Comparison of ENCODE assay signal across 8 cellular contexts in genomic region chr15:90031231-90031791, GRCh38. TPM values are rescaled to one million over a fixed set of nuclear protein-coding genes. Genes with fewer than 3 reads are reported as not detected.
A peak's percentile ranks its signal among the peaks of the same experiment; 100 is the strongest.
DNase-seq lines count a peak whose midpoint lies in the region; ATAC-seq and TF ChIP-seq lines count a peak whose summit lies in the region.

No MANE protein-coding gene starts in this region.

- H3K14ac ChIP-seq in IMR-90 (replicated peaks; ENCODE audit: low read depth, low read length), result no peak overlapping the region

- H3K4me1 ChIP-seq in IMR-90 (ENCODE audit: control insufficient read depth, insufficient read depth, low read length) (peaks cover 17% of the 10 kb centered on the region), adipocyte (ENCODE audit: control insufficient read depth, insufficient read depth, low read length) (peaks cover 19% of the 10 kb centered on the region), uterus (peaks cover 0 to 5% of the 10 kb centered on the region in 2 donors)

- TF ChIP-seq RAD21 in IMR-90 (IDR thresholded peaks at IDR 0.05; ENCODE audit: low read length), result no peak

- H2BK5ac ChIP-seq in IMR-90 (ENCODE audit: low read depth, low read length, poor library complexity, severe bottlenecking), result no peak overlapping the region

- no peak overlapping the region for H2BK20ac ChIP-seq in IMR-90 (ENCODE audit: low read depth, low read length)

- H3K9ac ChIP-seq in IMR-90 (ENCODE audit: low read depth, low read length), result no peak overlapping the region
- no peak overlapping the region for H3K9ac ChIP-seq in adipocyte (ENCODE audit: low read length)

- dilution Hi-C loops in IMR-90 (cut with HindIII; ENCODE audit: low sequenced_read_pairs, unreplicated experiment), result no loop called here

- no peak overlapping the region for H3K56ac ChIP-seq in IMR-90 (ENCODE audit: extremely low read depth, insufficient read depth, low read length)

- TF ChIP-seq POLR2A in IMR-90 (IDR thresholded peaks at IDR 0.05; ENCODE audit: low read depth, low read length) (no peak), uterus (IDR thresholded peaks at IDR 0.05) (no peak)

- H3K27ac ChIP-seq in IMR-90 (ENCODE audit: insufficient read depth, low read length), result no peak overlapping the region
- H3K27ac ChIP-seq in uterus, result no peak overlapping the region

- peak; percentile 89 for ATAC-seq in GM21515 (IDR thresholded peaks at IDR 0.05; ENCODE audit: unreplicated experiment)
- ATAC-seq in IMR-90 (ENCODE audit: low read depth), result no peak; the same call in 1 of the 2 replicates
- peak; percentile 59 to 66 for ATAC-seq in naive B cell (ENCODE audit: low read depth in 2 of 2)

- WGBS in IMR-90 (ENCODE audit: extremely low coverage in 2 of 2, insufficient read length in 1 of 2), 2 experiments, result 17% methylated on average over 1 of the region's 8 CpGs; no CpG with 5 or more reads in 1 of the 2 experiments

- H2AFZ ChIP-seq in IMR-90 (replicated peaks; ENCODE audit: low read length, poor library complexity), result peak overlapping the region; percentile 8

- no peaks in the 10 kb centered on the region for H3K27me3 Mint-ChIP-seq in naive B cell

- peaks cover 44 to 54% (median 45%) of the 10 kb centered on the region in 3 donors for H3K4me1 Mint-ChIP-seq in naive B cell

- peaks cover 25% of the 10 kb centered on the region for H3K9me1 ChIP-seq in IMR-90 (ENCODE audit: insufficient read depth, low read length)

- no peak overlapping the region for H3K23ac ChIP-seq in IMR-90 (ENCODE audit: low read depth, low read length)

- H3K4ac ChIP-seq in IMR-90 (ENCODE audit: low read depth, low read length), result no peak overlapping the region

- H4K8ac ChIP-seq in IMR-90 (ENCODE audit: low read depth in 2 of 2, low read length in 2 of 2), result peak overlapping the region in 1 of 2 experiments; percentile 27; a peak in 1 of 4 replicates

- H3K36me3 ChIP-seq in IMR-90 (ENCODE audit: control insufficient read depth, insufficient read depth, low read length) (peaks cover 1% of the 10 kb centered on the region; the same call in 1 of the 2 replicates), adipocyte (ENCODE audit: control insufficient read depth, insufficient read depth, low read length, severe bottlenecking) (no peaks in the 10 kb centered on the region), uterus (no peaks in the 10 kb centered on the region)

- no peak overlapping the region for H2AK9ac ChIP-seq in IMR-90 (replicated peaks; ENCODE audit: low read depth, low read length, poor library complexity)

- CTCF ChIA-PET in IMR-90 (lab: Yijun Ruan, JAX), result no interaction called here

- DNase-seq in GM13977 (ENCODE audit: low spot score) (peak; percentile 83), IMR-90 (peak; percentile 11), adipocyte (ENCODE audit: low read depth) (no peak), naive B cell (peak; percentile 20), NCI-H187 treated with DMSO at 0.1 percent for 48 hours (lab: John Stamatoyannopoulos, UW) (no peak), uterus (no peak), NCI-H146 (lab: John Stamatoyannopoulos, UW) (no peak)

- H3K27ac Mint-ChIP-seq in naive B cell, result peak overlapping the region in 5 of 6 donors; percentile 19 to 86 (median 49)

- no peak overlapping the region for H3K4me2 ChIP-seq in IMR-90 (ENCODE audit: low read depth, low read length)

- no peak overlapping the region for H2BK15ac ChIP-seq in IMR-90 (ENCODE audit: low read depth, low read length)

- H3K4me3 ChIP-seq in IMR-90 (ENCODE audit: insufficient read depth, low read depth, low read length) (no peak overlapping the region), adipocyte (ENCODE audit: low read length) (peak overlapping the region; percentile 45), uterus (no peak overlapping the region)

- POLR2A ChIA-PET in IMR-90 (lab: Charles Lee; ENCODE audit: unreplicated experiment), result no interaction called here

- H3K9me3 ChIP-seq in IMR-90 (ENCODE audit: control insufficient read depth, insufficient read depth, low read length) (no peaks in the 10 kb centered on the region), adipocyte (ENCODE audit: control insufficient read depth, low read length) (no peaks in the 10 kb centered on the region), uterus (no peaks in the 10 kb centered on the region)

- H4K91ac ChIP-seq in IMR-90 (ENCODE audit: insufficient read depth, low read depth, low read length), result no peak overlapping the region

- peaks cover 0 to 7% of the 10 kb centered on the region in 2 donors for H3K36me3 Mint-ChIP-seq in naive B cell

- intact Hi-C loops in IMR-90 (cut with micrococcal nuclease) (no loop called here), uterus (cut with DNase I; ENCODE audit: low total_unique reads) (no loop called here)

- peaks cover under 1% of the 10 kb centered on the region; the same call in 1 of the 2 replicates for H4K20me1 ChIP-seq in IMR-90 (ENCODE audit: insufficient read depth, low read length)

- H3K4me3 Mint-ChIP-seq in naive B cell, result peak overlapping the region; percentile 38 to 85 (median 70)

- H3K27me3 ChIP-seq in IMR-90 (ENCODE audit: control insufficient read depth, insufficient read depth, low read length), result no peaks in the 10 kb centered on the region
- H3K27me3 ChIP-seq in adipocyte (replicated peaks; ENCODE audit: control insufficient read depth, insufficient read depth, low read length), result no peaks in the 10 kb centered on the region
- no peaks in the 10 kb centered on the region for H3K27me3 ChIP-seq in uterus

- no peak overlapping the region for H2AK5ac ChIP-seq in IMR-90 (ENCODE audit: low read depth, low read length)

- TF ChIP-seq CTCF in GM13977 (IDR thresholded peaks at IDR 0.05; ENCODE audit: extremely low read depth, insufficient read depth, missing control alignments), result no peak
- no peak for TF ChIP-seq CTCF in IMR-90 (conservative IDR thresholded peaks at IDR 0.05; ENCODE audit: low read depth, low read length)
- no peak for TF ChIP-seq CTCF in uterus (IDR thresholded peaks at IDR 0.05)

- no TSS peak for BruUV-seq in IMR-90 (replicated peaks; lab: Mats Ljungman, UMichigan)

- no peak overlapping the region for H3K18ac ChIP-seq in IMR-90 (ENCODE audit: low read depth, low read length)

- H3K9me3 Mint-ChIP-seq in naive B cell, result peaks cover 0 to 5% (median 0%) of the 10 kb centered on the region in 7 donors

- H4K5ac ChIP-seq in IMR-90 (ENCODE audit: low read depth, low read length), result no peak overlapping the region

- in situ Hi-C loops in GM13977 (cut with MboI; ENCODE audit: low pct_unique_long_range_greater_than_20kb, low sequenced_read_pairs, unreplicated experiment), result no loop called here
- in situ Hi-C loops in IMR-90 (cut with MboI; ENCODE audit: low sequenced_read_pairs), result no loop called here

- no peak overlapping the region for H2BK120ac ChIP-seq in IMR-90 (ENCODE audit: low read depth, low read length)

- peaks cover 30 to 67% of the 10 kb centered on the region in 2 experiments for H3K79me1 ChIP-seq in IMR-90 (ENCODE audit: low read depth in 1 of 2, low read length in 2 of 2)

TF ChIP-seq in IMR-90, 13 proteins besides CTCF, POLR2A, EP300 and RAD21:
- TF ChIP-seq CEBPB (IDR thresholded peaks at IDR 0.05; ENCODE audit: low read depth, low read length) (no peak), BHLHE40 (IDR thresholded peaks at IDR 0.05; ENCODE audit: low read depth, low read length) (no peak), SMC3 (IDR thresholded peaks at IDR 0.05; ENCODE audit: low read depth, low read length) (no peak), FOS (IDR thresholded peaks at IDR 0.05; ENCODE audit: low read depth, low read length) (no peak), RCOR1 (IDR thresholded peaks at IDR 0.05; ENCODE audit: insufficient replicate concordance, low read length) (no peak), RFX5 (IDR thresholded peaks at IDR 0.05; ENCODE audit: low read depth, low read length) (no peak), NFE2L2 (IDR thresholded peaks at IDR 0.05; ENCODE audit: low read depth, low read length) (no peak), CHD1 (IDR thresholded peaks at IDR 0.05; ENCODE audit: low read depth, low read length) (no peak)
- TF ChIP-seq, protein P1, sequence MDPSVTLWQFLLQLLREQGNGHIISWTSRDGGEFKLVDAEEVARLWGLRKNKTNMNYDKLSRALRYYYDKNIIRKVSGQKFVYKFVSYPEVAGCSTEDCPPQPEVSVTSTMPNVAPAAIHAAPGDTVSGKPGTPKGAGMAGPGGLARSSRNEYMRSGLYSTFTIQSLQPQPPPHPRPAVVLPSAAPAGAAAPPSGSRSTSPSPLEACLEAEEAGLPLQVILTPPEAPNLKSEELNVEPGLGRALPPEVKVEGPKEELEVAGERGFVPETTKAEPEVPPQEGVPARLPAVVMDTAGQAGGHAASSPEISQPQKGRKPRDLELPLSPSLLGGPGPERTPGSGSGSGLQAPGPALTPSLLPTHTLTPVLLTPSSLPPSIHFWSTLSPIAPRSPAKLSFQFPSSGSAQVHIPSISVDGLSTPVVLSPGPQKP (IDR thresholded peaks at IDR 0.05; ENCODE audit: borderline replicate concordance, low read depth, low read length), result no peak

RNA-seq across cellular contexts. Expression of gene ZNF710, which starts 30.2 kb away (rescaled TPM):
- total RNA-seq in IMR-90 (2012; rRNA removed) (8.2 and 8.9 TPM in 2 replicates), uterus (10 to 100 TPM in 2 of 4 donors, 1 to 10 TPM in 2; 2.3 to 22.2 (median 8.4) TPM)
- polyA plus RNA-seq in IMR-90 (2012; rRNA removed) (7.6 and 9.2 TPM in 2 replicates), naive B cell (ENCODE audit: low read depth in 6 of 6) (1 to 10 TPM in 5 of 6 donors, under 1 TPM in 1; 0.64 to 2.4 (median 2.0) TPM)
- polyA plus RNA-seq in IMR-90 (2012; cell fraction: cytosol; rRNA removed), result 4.4 and 6.6 TPM in 2 replicates
- polyA plus RNA-seq in IMR-90 (2012; cell fraction: nucleus; rRNA removed; ENCODE audit: low replicate concordance), result 12.5 and 18.6 TPM in 2 replicates

Comparison
In these comparisons a context has a peak if more than half of its experiments do, and no peak if none do; other contexts are left out.
1. DNase-seq: peak in GM13977 (single experiment), IMR-90 (single experiment) and naive B cell (single experiment); none in adipocyte (single experiment), NCI-H187 treated with DMSO at 0.1 percent for 48 hours (single experiment), uterus (0 of 2) and NCI-H146 (single experiment).